ENCODE assay signal across 1 cellular context in the genomic region with DNA sequence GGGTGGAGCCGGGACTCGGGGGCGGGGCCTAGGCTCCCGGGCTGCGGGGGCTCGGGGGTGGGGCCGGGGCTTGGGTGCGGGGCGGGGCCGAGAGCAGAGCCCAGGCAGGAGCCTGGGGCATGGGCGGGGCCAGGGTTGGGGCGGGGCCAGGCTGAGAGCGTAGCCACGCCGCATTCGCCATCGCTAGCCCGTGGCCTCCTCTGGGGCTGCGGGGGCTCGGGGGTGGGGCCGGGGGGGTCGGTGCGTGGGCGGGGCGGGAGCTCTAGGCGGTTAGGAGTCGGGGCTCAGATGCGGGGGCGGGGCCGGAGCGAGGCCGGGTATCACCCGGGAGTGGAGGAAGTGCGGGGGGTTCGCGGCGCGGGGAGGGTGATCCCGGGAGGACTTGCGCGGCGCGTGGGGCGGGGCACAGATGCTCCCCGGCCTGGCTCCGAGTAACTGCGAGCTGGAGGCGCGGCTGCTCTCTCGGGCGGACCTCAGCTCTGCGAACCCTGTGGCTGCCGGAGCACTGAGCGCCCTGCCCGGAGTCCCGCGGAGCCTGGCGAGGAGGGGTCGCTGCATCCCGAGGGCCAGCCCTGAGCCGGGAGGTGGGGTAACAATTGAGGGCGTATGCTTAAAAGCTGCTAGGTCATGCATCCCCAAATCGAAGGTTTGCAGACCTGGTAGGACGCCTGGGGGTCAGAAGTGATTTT.
TF ChIP-seq lines count a peak whose summit lies in the region.

No MANE protein-coding gene starts in this region.

TF ChIP-seq in HepG2, 621 proteins besides CTCF, POLR2A, EP300 and RAD21 (continued from another document and continues in another):
- peak; percentile 41; the same call in 1 of the 2 replicates for TF ChIP-seq CBX5 (CRISPR knock-in tag; IDR thresholded peaks at IDR 0.05; ENCODE audit: borderline replicate concordance)
- TF ChIP-seq SAP130 (CRISPR knock-in tag; IDR thresholded peaks at IDR 0.05; ENCODE audit: low read depth) = peak; percentile 66
- TF ChIP-seq ZNF468 (CRISPR knock-in tag; IDR thresholded peaks at IDR 0.05) = no peak
- TF ChIP-seq KLF12 (CRISPR knock-in tag; IDR thresholded peaks at IDR 0.05; ENCODE audit: borderline replicate concordance) = peak; percentile 82
- TF ChIP-seq ATAD3A (CRISPR knock-in tag; IDR thresholded peaks at IDR 0.05) = no peak
- TF ChIP-seq AHR (CRISPR knock-in tag; IDR thresholded peaks at IDR 0.05) = 0 out of 2 replicates have a peak, but pooled peaks have one; percentile 20
- peak; percentile 38; the same call in 1 of the 2 replicates for TF ChIP-seq ZNF724P (CRISPR knock-in tag; IDR thresholded peaks at IDR 0.05; ENCODE audit: borderline replicate concordance)
- TF ChIP-seq, protein P1, sequence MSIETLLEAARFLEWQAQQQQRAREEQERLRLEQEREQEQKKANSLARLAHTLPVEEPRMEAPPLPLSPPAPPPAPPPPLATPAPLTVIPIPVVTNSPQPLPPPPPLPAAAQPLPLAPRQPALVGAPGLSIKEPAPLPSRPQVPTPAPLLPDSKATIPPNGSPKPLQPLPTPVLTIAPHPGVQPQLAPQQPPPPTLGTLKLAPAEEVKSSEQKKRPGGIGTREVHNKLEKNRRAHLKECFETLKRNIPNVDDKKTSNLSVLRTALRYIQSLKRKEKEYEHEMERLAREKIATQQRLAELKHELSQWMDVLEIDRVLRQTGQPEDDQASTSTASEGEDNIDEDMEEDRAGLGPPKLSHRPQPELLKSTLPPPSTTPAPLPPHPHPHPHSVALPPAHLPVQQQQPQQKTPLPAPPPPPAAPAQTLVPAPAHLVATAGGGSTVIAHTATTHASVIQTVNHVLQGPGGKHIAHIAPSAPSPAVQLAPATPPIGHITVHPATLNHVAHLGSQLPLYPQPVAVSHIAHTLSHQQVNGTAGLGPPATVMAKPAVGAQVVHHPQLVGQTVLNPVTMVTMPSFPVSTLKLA (IDR thresholded peaks at IDR 0.05) = no peak
- TF ChIP-seq, protein P2, sequence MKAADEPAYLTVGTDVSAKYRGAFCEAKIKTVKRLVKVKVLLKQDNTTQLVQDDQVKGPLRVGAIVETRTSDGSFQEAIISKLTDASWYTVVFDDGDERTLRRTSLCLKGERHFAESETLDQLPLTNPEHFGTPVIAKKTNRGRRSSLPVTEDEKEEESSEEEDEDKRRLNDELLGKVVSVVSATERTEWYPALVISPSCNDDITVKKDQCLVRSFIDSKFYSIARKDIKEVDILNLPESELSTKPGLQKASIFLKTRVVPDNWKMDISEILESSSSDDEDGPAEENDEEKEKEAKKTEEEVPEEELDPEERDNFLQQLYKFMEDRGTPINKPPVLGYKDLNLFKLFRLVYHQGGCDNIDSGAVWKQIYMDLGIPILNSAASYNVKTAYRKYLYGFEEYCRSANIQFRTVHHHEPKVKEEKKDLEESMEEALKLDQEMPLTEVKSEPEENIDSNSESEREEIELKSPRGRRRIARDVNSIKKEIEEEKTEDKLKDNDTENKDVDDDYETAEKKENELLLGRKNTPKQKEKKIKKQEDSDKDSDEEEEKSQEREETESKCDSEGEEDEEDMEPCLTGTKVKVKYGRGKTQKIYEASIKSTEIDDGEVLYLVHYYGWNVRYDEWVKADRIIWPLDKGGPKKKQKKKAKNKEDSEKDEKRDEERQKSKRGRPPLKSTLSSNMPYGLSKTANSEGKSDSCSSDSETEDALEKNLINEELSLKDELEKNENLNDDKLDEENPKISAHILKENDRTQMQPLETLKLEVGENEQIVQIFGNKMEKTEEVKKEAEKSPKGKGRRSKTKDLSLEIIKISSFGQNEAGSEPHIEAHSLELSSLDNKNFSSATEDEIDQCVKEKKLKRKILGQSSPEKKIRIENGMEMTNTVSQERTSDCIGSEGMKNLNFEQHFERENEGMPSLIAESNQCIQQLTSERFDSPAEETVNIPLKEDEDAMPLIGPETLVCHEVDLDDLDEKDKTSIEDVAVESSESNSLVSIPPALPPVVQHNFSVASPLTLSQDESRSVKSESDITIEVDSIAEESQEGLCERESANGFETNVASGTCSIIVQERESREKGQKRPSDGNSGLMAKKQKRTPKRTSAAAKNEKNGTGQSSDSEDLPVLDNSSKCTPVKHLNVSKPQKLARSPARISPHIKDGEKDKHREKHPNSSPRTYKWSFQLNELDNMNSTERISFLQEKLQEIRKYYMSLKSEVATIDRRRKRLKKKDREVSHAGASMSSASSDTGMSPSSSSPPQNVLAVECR (CRISPR knock-in tag; IDR thresholded peaks at IDR 0.05; ENCODE audit: borderline replicate concordance) = peak; percentile 31; the same call in 1 of the 2 replicates
- TF ChIP-seq NFKB2 (CRISPR knock-in tag; IDR thresholded peaks at IDR 0.05; ENCODE audit: borderline replicate concordance) = peak; percentile 77; the same call in 1 of the 2 replicates
- TF ChIP-seq TOE1 (CRISPR knock-in tag; IDR thresholded peaks at IDR 0.05) = peak; percentile 79; the same call in 1 of the 2 replicates
- TF ChIP-seq ZMYM2 (CRISPR knock-in tag; IDR thresholded peaks at IDR 0.05) = no peak
- TF ChIP-seq, protein P3, sequence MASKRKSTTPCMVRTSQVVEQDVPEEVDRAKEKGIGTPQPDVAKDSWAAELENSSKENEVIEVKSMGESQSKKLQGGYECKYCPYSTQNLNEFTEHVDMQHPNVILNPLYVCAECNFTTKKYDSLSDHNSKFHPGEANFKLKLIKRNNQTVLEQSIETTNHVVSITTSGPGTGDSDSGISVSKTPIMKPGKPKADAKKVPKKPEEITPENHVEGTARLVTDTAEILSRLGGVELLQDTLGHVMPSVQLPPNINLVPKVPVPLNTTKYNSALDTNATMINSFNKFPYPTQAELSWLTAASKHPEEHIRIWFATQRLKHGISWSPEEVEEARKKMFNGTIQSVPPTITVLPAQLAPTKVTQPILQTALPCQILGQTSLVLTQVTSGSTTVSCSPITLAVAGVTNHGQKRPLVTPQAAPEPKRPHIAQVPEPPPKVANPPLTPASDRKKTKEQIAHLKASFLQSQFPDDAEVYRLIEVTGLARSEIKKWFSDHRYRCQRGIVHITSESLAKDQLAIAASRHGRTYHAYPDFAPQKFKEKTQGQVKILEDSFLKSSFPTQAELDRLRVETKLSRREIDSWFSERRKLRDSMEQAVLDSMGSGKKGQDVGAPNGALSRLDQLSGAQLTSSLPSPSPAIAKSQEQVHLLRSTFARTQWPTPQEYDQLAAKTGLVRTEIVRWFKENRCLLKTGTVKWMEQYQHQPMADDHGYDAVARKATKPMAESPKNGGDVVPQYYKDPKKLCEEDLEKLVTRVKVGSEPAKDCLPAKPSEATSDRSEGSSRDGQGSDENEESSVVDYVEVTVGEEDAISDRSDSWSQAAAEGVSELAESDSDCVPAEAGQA (IDR thresholded peaks at IDR 0.05; ENCODE audit: low read depth) = 0 out of 2 replicates have a peak, but pooled peaks have one; percentile 44
- TF ChIP-seq, protein P3 (CRISPR knock-in tag; IDR thresholded peaks at IDR 0.05; ENCODE audit: borderline replicate concordance) = no peak
- TF ChIP-seq RCOR2 (CRISPR knock-in tag; IDR thresholded peaks at IDR 0.05) = peak; percentile 32; the same call in 1 of the 2 replicates
- peak; percentile 24 for TF ChIP-seq IKZF4 (CRISPR knock-in tag; IDR thresholded peaks at IDR 0.05; ENCODE audit: borderline replicate concordance, low read depth, not compliant biosample characterization)
- no peak for TF ChIP-seq ZNF34 (CRISPR knock-in tag; IDR thresholded peaks at IDR 0.05; ENCODE audit: borderline replicate concordance)
- TF ChIP-seq POLR2AphosphoS5 (IDR thresholded peaks at IDR 0.05; ENCODE audit: low read depth, low read length) = peak; percentile 48; the same call in 1 of the 2 replicates
- TF ChIP-seq HMGA1 (CRISPR knock-in tag; conservative IDR thresholded peaks at IDR 0.05) = no peak
- TF ChIP-seq RNF2 (conservative IDR thresholded peaks at IDR 0.05; ENCODE audit: low read depth) = 0 out of 2 replicates have a peak, but pooled peaks have one; percentile 54
- peak; percentile 61; the same call in 1 of the 2 replicates for TF ChIP-seq KLF13 (CRISPR knock-in tag; IDR thresholded peaks at IDR 0.05)
- TF ChIP-seq KAT7 (CRISPR knock-in tag; IDR thresholded peaks at IDR 0.05; ENCODE audit: borderline replicate concordance) = peak; percentile 35; the same call in 1 of the 2 replicates
- no peak for TF ChIP-seq PRPF4 (IDR thresholded peaks at IDR 0.05; ENCODE audit: low read depth, low read length, poor library complexity, severe bottlenecking)
- TF ChIP-seq, protein P4, sequence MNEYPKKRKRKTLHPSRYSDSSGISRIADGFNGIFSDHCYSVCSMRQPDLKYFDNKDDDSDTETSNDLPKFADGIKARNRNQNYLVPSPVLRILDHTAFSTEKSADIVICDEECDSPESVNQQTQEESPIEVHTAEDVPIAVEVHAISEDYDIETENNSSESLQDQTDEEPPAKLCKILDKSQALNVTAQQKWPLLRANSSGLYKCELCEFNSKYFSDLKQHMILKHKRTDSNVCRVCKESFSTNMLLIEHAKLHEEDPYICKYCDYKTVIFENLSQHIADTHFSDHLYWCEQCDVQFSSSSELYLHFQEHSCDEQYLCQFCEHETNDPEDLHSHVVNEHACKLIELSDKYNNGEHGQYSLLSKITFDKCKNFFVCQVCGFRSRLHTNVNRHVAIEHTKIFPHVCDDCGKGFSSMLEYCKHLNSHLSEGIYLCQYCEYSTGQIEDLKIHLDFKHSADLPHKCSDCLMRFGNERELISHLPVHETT (CRISPR knock-in tag; conservative IDR thresholded peaks at IDR 0.05) = no peak
- no peak for TF ChIP-seq CREB1 (IDR thresholded peaks at IDR 0.05)
- TF ChIP-seq CREB1 (CRISPR knock-in tag; IDR thresholded peaks at IDR 0.05) = no peak
- TF ChIP-seq, protein P5, sequence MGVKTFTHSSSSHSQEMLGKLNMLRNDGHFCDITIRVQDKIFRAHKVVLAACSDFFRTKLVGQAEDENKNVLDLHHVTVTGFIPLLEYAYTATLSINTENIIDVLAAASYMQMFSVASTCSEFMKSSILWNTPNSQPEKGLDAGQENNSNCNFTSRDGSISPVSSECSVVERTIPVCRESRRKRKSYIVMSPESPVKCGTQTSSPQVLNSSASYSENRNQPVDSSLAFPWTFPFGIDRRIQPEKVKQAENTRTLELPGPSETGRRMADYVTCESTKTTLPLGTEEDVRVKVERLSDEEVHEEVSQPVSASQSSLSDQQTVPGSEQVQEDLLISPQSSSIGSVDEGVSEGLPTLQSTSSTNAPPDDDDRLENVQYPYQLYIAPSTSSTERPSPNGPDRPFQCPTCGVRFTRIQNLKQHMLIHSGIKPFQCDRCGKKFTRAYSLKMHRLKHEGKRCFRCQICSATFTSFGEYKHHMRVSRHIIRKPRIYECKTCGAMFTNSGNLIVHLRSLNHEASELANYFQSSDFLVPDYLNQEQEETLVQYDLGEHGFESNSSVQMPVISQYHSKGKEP (CRISPR knock-in tag; IDR thresholded peaks at IDR 0.05) = 0 out of 2 replicates have a peak, but pooled peaks have one; percentile 46
- TF ChIP-seq, protein P6, sequence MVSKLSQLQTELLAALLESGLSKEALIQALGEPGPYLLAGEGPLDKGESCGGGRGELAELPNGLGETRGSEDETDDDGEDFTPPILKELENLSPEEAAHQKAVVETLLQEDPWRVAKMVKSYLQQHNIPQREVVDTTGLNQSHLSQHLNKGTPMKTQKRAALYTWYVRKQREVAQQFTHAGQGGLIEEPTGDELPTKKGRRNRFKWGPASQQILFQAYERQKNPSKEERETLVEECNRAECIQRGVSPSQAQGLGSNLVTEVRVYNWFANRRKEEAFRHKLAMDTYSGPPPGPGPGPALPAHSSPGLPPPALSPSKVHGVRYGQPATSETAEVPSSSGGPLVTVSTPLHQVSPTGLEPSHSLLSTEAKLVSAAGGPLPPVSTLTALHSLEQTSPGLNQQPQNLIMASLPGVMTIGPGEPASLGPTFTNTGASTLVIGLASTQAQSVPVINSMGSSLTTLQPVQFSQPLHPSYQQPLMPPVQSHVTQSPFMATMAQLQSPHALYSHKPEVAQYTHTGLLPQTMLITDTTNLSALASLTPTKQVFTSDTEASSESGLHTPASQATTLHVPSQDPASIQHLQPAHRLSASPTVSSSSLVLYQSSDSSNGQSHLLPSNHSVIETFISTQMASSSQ (IDR thresholded peaks at IDR 0.05; ENCODE audit: low read depth) = no peak
- TF ChIP-seq, protein P6 (CRISPR knock-in tag; IDR thresholded peaks at IDR 0.05; ENCODE audit: borderline replicate concordance) = 0 out of 2 replicates have a peak, but pooled peaks have one; percentile 12
- TF ChIP-seq NRL (CRISPR knock-in tag; IDR thresholded peaks at IDR 0.05; ENCODE audit: borderline replicate concordance) = 0 out of 2 replicates have a peak, but pooled peaks have one; percentile 64
- peak; percentile 52 for TF ChIP-seq KAT8 (CRISPR knock-in tag; IDR thresholded peaks at IDR 0.05)
- TF ChIP-seq, protein P7, sequence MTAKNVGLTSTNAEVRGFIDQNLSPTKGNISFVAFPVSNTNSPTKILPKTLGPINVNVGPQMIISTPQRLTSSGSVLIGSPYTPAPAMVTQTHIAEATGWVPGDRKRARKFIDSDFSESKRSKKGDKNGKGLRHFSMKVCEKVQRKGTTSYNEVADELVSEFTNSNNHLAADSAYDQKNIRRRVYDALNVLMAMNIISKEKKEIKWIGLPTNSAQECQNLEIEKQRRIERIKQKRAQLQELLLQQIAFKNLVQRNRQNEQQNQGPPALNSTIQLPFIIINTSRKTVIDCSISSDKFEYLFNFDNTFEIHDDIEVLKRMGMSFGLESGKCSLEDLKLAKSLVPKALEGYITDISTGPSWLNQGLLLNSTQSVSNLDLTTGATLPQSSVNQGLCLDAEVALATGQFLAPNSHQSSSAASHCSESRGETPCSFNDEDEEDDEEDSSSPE (CRISPR knock-in tag; IDR thresholded peaks at IDR 0.05) = peak; percentile 56; the same call in 1 of the 2 replicates
- no peak for TF ChIP-seq ELF4 (CRISPR knock-in tag; IDR thresholded peaks at IDR 0.05; ENCODE audit: borderline replicate concordance)
